11 cellular contexts compared by ENCODE assay signal in genomic region chr4:8635897-8636554, GRCh38. TPM values are rescaled to one million over a fixed set of nuclear protein-coding genes. Genes with fewer than 3 reads are reported as not detected.
DNase-seq lines count a peak whose midpoint lies in the region; ATAC-seq, FAIRE-seq and TF ChIP-seq lines count a peak whose summit lies in the region.
"Not testable (repeated sequence)": the region's sequence is repeated elsewhere in the genome, so short reads cannot be mapped to it uniquely, and the experiment has no call there.
"Had no signal": no experiment of that assay in that cellular context is flagged by ENCODE, and none has a peak within 500 bp of the region (broad histone marks: within the 10 kb centered on the region; RNA-seq: fewer than 3 reads in every experiment).

No MANE protein-coding gene starts in this region.

- not testable (repeated sequence) for BruUV-seq in GM12878 (replicated peaks; lab: Mats Ljungman, UMichigan)

- TF ChIP-seq RAD21 in GM12878 (IDR thresholded peaks at IDR 0.05; ENCODE audit: insufficient read depth, low read depth, low read length) = not testable (repeated sequence)

- not testable (repeated sequence) for H3K4me1 ChIP-seq in GM12878 (ENCODE audit: control insufficient read depth, insufficient read depth, low read length); gastroesophageal sphincter; right lobe of liver

- TF ChIP-seq POLR2A in GM12878 (IDR thresholded peaks at IDR 0.05; ENCODE audit: low read depth, low read length); gastroesophageal sphincter (IDR thresholded peaks at IDR 0.05); right lobe of liver (IDR thresholded peaks at IDR 0.05): not testable (repeated sequence)

- not testable (repeated sequence) for H3K4me3 Mint-ChIP-seq in stimulated activated effector memory CD8-positive, alpha-beta T cell treated with anti-CD3 and anti-CD28 coated beads, Interleukin-12 subunit alpha, Interleukin-12 subunit beta, amount 100 ng/mL, for 72 hours

- SMC1A ChIA-PET in GM12878 (lab: Charles Lee; ENCODE audit: uncharacterized antibody, unreplicated experiment) = not testable (repeated sequence)

- not testable (repeated sequence) for H3K27ac ChIP-seq in GM12878 (ENCODE audit: control insufficient read depth, insufficient read depth); gastroesophageal sphincter; right lobe of liver

- not testable (repeated sequence) for H3K4me2 ChIP-seq in GM12878 (ENCODE audit: control insufficient read depth, insufficient read depth)

- H3K27ac Mint-ChIP-seq in stimulated activated effector memory CD8-positive, alpha-beta T cell treated with anti-CD3 and anti-CD28 coated beads, Interleukin-12 subunit alpha, Interleukin-12 subunit beta, amount 100 ng/mL, for 72 hours = not testable (repeated sequence)

- WGBS in GM12878 (ENCODE audit: insufficient coverage, insufficient replicate concordance, low lambda C conversion rate, missing lambda C conversion rate) = no CpG with 5 or more reads among the region's 29 CpGs
- no CpG with 5 or more reads among the region's 29 CpGs for WGBS in gastroesophageal sphincter (ENCODE audit: low coverage in 1 of 2), 2 donors
- no CpG with 5 or more reads among the region's 29 CpGs for WGBS in right lobe of liver (ENCODE audit: insufficient coverage, low coverage, low lambda C conversion rate, missing lambda C conversion rate)

- not testable (repeated sequence) for FAIRE-seq in GM12878 (lab: Jason Lieb, UNC)

- intact Hi-C loops in GM12878 (cut with micrococcal nuclease; ENCODE audit: unreplicated experiment); left ventricle myocardium superior (cut with micrococcal nuclease); right lobe of liver (cut with DNase I): not testable (repeated sequence)

- not testable (repeated sequence) for H3K9ac ChIP-seq in GM12878 (ENCODE audit: control insufficient read depth, insufficient read depth, low read length)

- not testable (repeated sequence) for H4K20me1 ChIP-seq in GM12878 (ENCODE audit: control insufficient read depth, insufficient read depth)

- in situ Hi-C loops in GM12878 (cut with MboI) = not testable (repeated sequence)

- H3K4me1 Mint-ChIP-seq in stimulated activated effector memory CD8-positive, alpha-beta T cell treated with anti-CD3 and anti-CD28 coated beads, Interleukin-12 subunit alpha, Interleukin-12 subunit beta, amount 100 ng/mL, for 72 hours = not testable (repeated sequence)

- H3K27me3 ChIP-seq in GM12878 (replicated peaks in 1 of 2; ENCODE audit: control insufficient read depth in 2 of 2, insufficient read depth in 2 of 2, low read length in 1 of 2); right lobe of liver: not testable (repeated sequence)
- peaks cover 31% of the 10 kb centered on the region for H3K27me3 ChIP-seq in gastroesophageal sphincter

- ATAC-seq in HG03432 (IDR thresholded peaks at IDR 0.05; ENCODE audit: unreplicated experiment) = peak; percentile 48
- ATAC-seq in SK-N-SH treated with all-trans-retinoic acid at 6 μM for 48 hours = peak; percentile 93
- peak; percentile 47; the same call in 2 of the 3 replicates for ATAC-seq in GM12878
- peak; percentile 60 for ATAC-seq in gastroesophageal sphincter
- ATAC-seq in left ventricle myocardium superior = peak; percentile 71
- ATAC-seq in right lobe of liver = peak in 3 of 4 donors; percentile 52 to 57 (median 55)
- ATAC-seq in stimulated activated effector memory CD8-positive, alpha-beta T cell treated with anti-CD3 and anti-CD28 coated beads, Interleukin-12 subunit alpha, Interleukin-12 subunit beta, amount 100 ng/mL, for 72 hours = peak; percentile 14

- H3K79me2 ChIP-seq in GM12878 (ENCODE audit: control insufficient read depth, insufficient read depth, low read length) = not testable (repeated sequence)

- not testable (repeated sequence) for H3K9me3 Mint-ChIP-seq in stimulated activated effector memory CD8-positive, alpha-beta T cell treated with anti-CD3 and anti-CD28 coated beads, Interleukin-12 subunit alpha, Interleukin-12 subunit beta, amount 100 ng/mL, for 72 hours

- TF ChIP-seq CTCF in GM12878 (IDR thresholded peaks at IDR 0.05 in 2 of 3, conservative IDR thresholded peaks at IDR 0.05 in 1 of 3; ENCODE audit: control insufficient read depth in 2 of 3, extremely low read depth in 1 of 3, insufficient read depth in 1 of 3, low read depth in 3 of 3, low read length in 3 of 3); gastroesophageal sphincter (IDR thresholded peaks at IDR 0.05); right lobe of liver (IDR thresholded peaks at IDR 0.05): not testable (repeated sequence)

- not testable (repeated sequence) for DNase-seq in GM12878 (ENCODE audit: low read depth, low spot score); left ventricle myocardium superior; right lobe of liver; stimulated activated effector memory CD8-positive, alpha-beta T cell treated with anti-CD3 and anti-CD28 coated beads, Interleukin-12 subunit alpha, Interleukin-12 subunit beta, amount 100 ng/mL, for 72 hours (ENCODE audit: low spot score in 2 of 2)

- RAD21 ChIA-PET in GM12878 (lab: Charles Lee; ENCODE audit: unreplicated experiment) = not testable (repeated sequence)

- not testable (repeated sequence) for H3K36me3 Mint-ChIP-seq in stimulated activated effector memory CD8-positive, alpha-beta T cell treated with anti-CD3 and anti-CD28 coated beads, Interleukin-12 subunit alpha, Interleukin-12 subunit beta, amount 100 ng/mL, for 72 hours

- not testable (repeated sequence) for H3K4me3 ChIP-seq in GM12878, gastroesophageal sphincter, right lobe of liver

- CTCF ChIA-PET in GM12878 (lab: Yijun Ruan, JAX) = not testable (repeated sequence)

- TF ChIP-seq EP300 in GM12878 (IDR thresholded peaks at IDR 0.05; ENCODE audit: borderline replicate concordance in 1 of 2, control insufficient read depth in 1 of 2, low read depth in 2 of 2, low read length in 2 of 2); gastroesophageal sphincter (IDR thresholded peaks at IDR 0.05): not testable (repeated sequence)

- not testable (repeated sequence) for H3K36me3 ChIP-seq in GM12878 (ENCODE audit: control insufficient read depth in 2 of 2, insufficient read depth in 2 of 2, low read length in 1 of 2); gastroesophageal sphincter; right lobe of liver

- not testable (repeated sequence) for H2AFZ ChIP-seq in GM12878 (ENCODE audit: control insufficient read depth, low read depth, low read length)

- H3K9me3 ChIP-seq in GM12878 (replicated peaks; ENCODE audit: control insufficient read depth, insufficient read depth, low read length); gastroesophageal sphincter; right lobe of liver: not testable (repeated sequence)

- POLR2A ChIA-PET in GM12878 (lab: Charles Lee) = not testable (repeated sequence)

RNA-seq across cellular contexts. Expression of gene CPZ, which starts 43.5 kb away (rescaled TPM):
- total RNA-seq in GM12878 (2013; cell fraction: nucleolus; rRNA removed) = not detected in 2 replicates
- total RNA-seq in GM12878 (2014; rRNA removed) = not detected in 2 replicates
- not detected in 2 replicates for total RNA-seq in GM12878 (2014; rRNA removed; fragmentation: Illumina TruSeq; extraction: Trizol)
- total RNA-seq in GM12878 (2021) = not detected in 2 replicates
- polyA plus RNA-seq in GM12878 (2011; ENCODE audit: low read depth) = not detected
- not detected in 2 replicates for polyA plus RNA-seq in GM12878 (2011; rRNA removed)
- polyA plus RNA-seq in GM12878 (2011; cell fraction: cytosol; rRNA removed) = not detected in 2 replicates
- polyA plus RNA-seq in GM12878 (2011; cell fraction: nucleus; rRNA removed) = 0.07 TPM in 1 of 2 replicates, not detected in the other
- polyA plus RNA-seq in GM12878 (2012) = not detected in 2 replicates
- polyA plus RNA-seq in GM12878 (2014; fragmentation: Illumina TruSeq; extraction: Trizol) = not detected in 2 replicates
- polyA plus RNA-seq in GM12878 (2014; fragmentation: Nextera tagmentation; extraction: Ambion mirVana) = not detected
- polyA plus RNA-seq in GM12878 (2014; rRNA removed) = not detected in 2 replicates
- not detected for polyA plus RNA-seq in GM12878 (2016; fragmentation: Nextera tagmentation; extraction: Ambion mirVana)
- not detected in 2 replicates for polyA minus RNA-seq in GM12878 (2011; rRNA and poly(A)+ RNA removed)
- polyA minus RNA-seq in GM12878 (2011; cell fraction: cytosol; rRNA and poly(A)+ RNA removed) = not detected in 2 replicates
- polyA minus RNA-seq in GM12878 (2011; cell fraction: nucleus; rRNA and poly(A)+ RNA removed) = not detected in 2 replicates
- total RNA-seq in gastroesophageal sphincter = 1 to 10 TPM in 3 of 4 donors, not detected in 1; 2.3 to 7.5 (median 3.2) TPM
- total RNA-seq in left ventricle myocardium superior = 1.2 TPM
- under 1 TPM in 5 of 6 experiments, not detected in 1; 0.24 to 0.80 (median 0.74) TPM for total RNA-seq in right lobe of liver
- total RNA-seq: CD4-positive, alpha-beta T cell; HT-29; MCF 10A; SK-MEL-5 had no signal

RNA-seq across cellular contexts. Expression of gene GPR78, which starts 55.8 kb away (rescaled TPM):
- total RNA-seq in GM12878 (2013; cell fraction: nucleolus; rRNA removed) = 0.15 TPM in 1 of 2 replicates, not detected in the other
- total RNA-seq in GM12878 (2014; rRNA removed) = not detected in 2 replicates
- total RNA-seq in GM12878 (2014; rRNA removed; fragmentation: Illumina TruSeq; extraction: Trizol) = not detected in 2 replicates
- total RNA-seq in GM12878 (2021) = not detected in 2 replicates
- polyA plus RNA-seq in GM12878 (2011; ENCODE audit: low read depth) = not detected
- polyA plus RNA-seq in GM12878 (2011; rRNA removed) = not detected in 2 replicates
- not detected in 2 replicates for polyA plus RNA-seq in GM12878 (2011; cell fraction: cytosol; rRNA removed)
- not detected in 2 replicates for polyA plus RNA-seq in GM12878 (2011; cell fraction: nucleus; rRNA removed)
- not detected in 2 replicates for polyA plus RNA-seq in GM12878 (2012)
- 0.03 TPM in 1 of 2 replicates, not detected in the other for polyA plus RNA-seq in GM12878 (2014; fragmentation: Illumina TruSeq; extraction: Trizol)
- not detected for polyA plus RNA-seq in GM12878 (2014; fragmentation: Nextera tagmentation; extraction: Ambion mirVana)
- not detected in 2 replicates for polyA plus RNA-seq in GM12878 (2014; rRNA removed)
- not detected for polyA plus RNA-seq in GM12878 (2016; fragmentation: Nextera tagmentation; extraction: Ambion mirVana)
- not detected in 2 replicates for polyA minus RNA-seq in GM12878 (2011; rRNA and poly(A)+ RNA removed)
- polyA minus RNA-seq in GM12878 (2011; cell fraction: cytosol; rRNA and poly(A)+ RNA removed) = not detected in 2 replicates
- polyA minus RNA-seq in GM12878 (2011; cell fraction: nucleus; rRNA and poly(A)+ RNA removed) = not detected in 2 replicates
- not detected for total RNA-seq in gastroesophageal sphincter
- not detected for total RNA-seq in left ventricle myocardium superior
- total RNA-seq in right lobe of liver = not detected
- total RNA-seq: CD4-positive, alpha-beta T cell; HT-29; MCF 10A; SK-MEL-5 had no signal

Comparison
In these comparisons a context has a peak if more than half of its experiments do, and no peak if none do; other contexts are left out.
1. ATAC-seq: peak in every context shown above with its lines; median percentile 93 in SK-N-SH treated with all-trans-retinoic acid at 6 μM for 48 hours; 71 in left ventricle myocardium superior; 60 in gastroesophageal sphincter; 55 in right lobe of liver; 48 in HG03432; 47 in GM12878; 14 in stimulated activated effector memory CD8-positive, alpha-beta T cell treated with anti-CD3 and anti-CD28 coated beads, Interleukin-12 subunit alpha, Interleukin-12 subunit beta, amount 100 ng/mL, for 72 hours.